In the genomic region with DNA sequence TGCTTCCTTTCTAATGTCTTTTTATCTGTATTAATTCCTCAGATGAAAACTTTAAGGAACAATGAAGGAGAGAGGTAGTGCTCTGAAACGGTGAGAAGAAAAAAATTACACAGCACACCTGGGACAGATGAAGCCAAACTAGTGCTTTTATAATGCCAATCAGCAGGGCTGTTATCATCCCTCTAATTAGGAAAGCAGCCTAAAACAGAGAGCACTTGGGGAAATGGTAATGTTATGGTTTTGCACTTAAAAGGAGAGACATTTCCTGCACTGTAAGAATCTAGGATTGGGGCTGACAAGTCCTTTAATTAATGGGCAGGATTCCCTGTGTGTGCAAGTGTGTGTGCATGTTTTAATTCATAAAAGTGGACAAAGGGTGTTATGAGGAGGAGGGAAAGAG, we compare ENCODE assay signal across 17 cellular contexts. TPM values are rescaled to one million over a fixed set of nuclear protein-coding genes. Genes with fewer than 3 reads are reported as not detected.
DNase-seq lines count a peak whose midpoint lies in the region; ATAC-seq, FAIRE-seq and TF ChIP-seq lines count a peak whose summit lies in the region.
"Had no signal": no experiment of that assay in that cellular context is flagged by ENCODE, and none has a peak within 500 bp of the region (broad histone marks: within the 10 kb centered on the region; RNA-seq: fewer than 3 reads in every experiment).

No MANE protein-coding gene starts in this region.

- peak overlapping the region; percentile 75 for H3K4me3 Mint-ChIP-seq in neural crest cell
- H3K4me3 Mint-ChIP-seq: activated T-cell treated with anti-CD3 and anti-CD28 coated beads, Interleukin-2, amount 50 U/mL, for 72 hours; T-helper 1 cell treated with Interleukin-12 subunit alpha and Interleukin-12 subunit beta and Interleukin-4 antibody, amounts not matched to agents 30 μg/mL and 1 μg/mL, for 36 hours had no signal

- H3K9me3 Mint-ChIP-seq in neural crest cell, result no peaks in the 10 kb centered on the region
- H3K9me3 Mint-ChIP-seq: T-helper 1 cell treated with Interleukin-12 subunit alpha and Interleukin-12 subunit beta and Interleukin-4 antibody, amounts not matched to agents 30 μg/mL and 1 μg/mL, for 36 hours had no signal

- H3K4me1 Mint-ChIP-seq in neural crest cell, result peaks cover 54% of the 10 kb centered on the region

- DNase-seq in A673 (ENCODE audit: low spot score) (peak; percentile 49), ascending aorta (ENCODE audit: low spot score in 2 of 2) (no peak), neural crest cell (ENCODE audit: low read depth, low spot score) (no peak), HTR-8/SVneo (ENCODE audit: insufficient read length, low spot score) (no peak)
- DNase-seq in effector CD4-positive, alpha-beta T cell, result no peak
- DNase-seq: activated CD4-positive, alpha-beta T cell treated with anti-CD3 and anti-CD28 coated beads for 4 hours; activated T-cell treated with anti-CD3 and anti-CD28 coated beads, Interleukin-2, amount 50 U/mL, for 72 hours; amniotic stem cell; DMS 273 treated with DMSO at 0.1 percent for 48 hours; Karpas-422; stimulated activated CD4-positive, alpha-beta T cell treated with anti-CD3 and anti-CD28 coated beads, Interleukin-12 subunit alpha, Interleukin-12 subunit beta, amount 100 ng/mL, for 4 hours; tibial artery had no signal

- H3K4me1 ChIP-seq in A673 (ENCODE audit: insufficient read depth, low read length, poor library complexity, severe bottlenecking) (peaks cover 48% of the 10 kb centered on the region), HUES64 (ENCODE audit: insufficient read depth, low read length) (peaks cover 58% of the 10 kb centered on the region), ascending aorta (peaks cover 0 to 11% of the 10 kb centered on the region in 2 donors)

- no peak for FAIRE-seq in HTR-8/SVneo (lab: Jason Lieb, UNC)

- H3K9me3 ChIP-seq in A673 (ENCODE audit: low read depth, low read length, poor library complexity, severe bottlenecking) (no peaks in the 10 kb centered on the region), HUES64 (ENCODE audit: insufficient read depth, low read depth, low read length) (no peaks in the 10 kb centered on the region), ascending aorta (no peaks in the 10 kb centered on the region)
- H3K9me3 ChIP-seq: tibial artery had no signal

- H3K36me3 Mint-ChIP-seq in neural crest cell (ENCODE audit: low read depth), result no peaks in the 10 kb centered on the region

- H3K27ac Mint-ChIP-seq in neural crest cell (ENCODE audit: unreplicated experiment), result no peak overlapping the region
- H3K27ac Mint-ChIP-seq: activated T-cell treated with anti-CD3 and anti-CD28 coated beads, Interleukin-2, amount 50 U/mL, for 72 hours; T-helper 1 cell treated with Interleukin-12 subunit alpha and Interleukin-12 subunit beta and Interleukin-4 antibody, amounts not matched to agents 30 μg/mL and 1 μg/mL, for 36 hours had no signal

- ATAC-seq in GM18867 (IDR thresholded peaks at IDR 0.05; ENCODE audit: unreplicated experiment) (no peak), GM21367 (IDR thresholded peaks at IDR 0.05; ENCODE audit: unreplicated experiment) (no peak)
- ATAC-seq: activated T-cell treated with anti-CD3 and anti-CD28 coated beads, Interleukin-2, amount 50 U/mL, for 72 hours had no signal

- POLR2A ChIA-PET in A673 (lab: Charles Lee; ENCODE audit: low non-redundant PET), result no interaction called here

- peak overlapping the region; percentile 24 for H3K4me3 ChIP-seq in A673 (ENCODE audit: low read depth, low read length, poor library complexity, severe bottlenecking)
- H3K4me3 ChIP-seq in HUES64 (ENCODE audit: low read length), result peak overlapping the region; percentile 15; the same call in 1 of the 2 replicates
- peak overlapping the region; percentile 4 to 56 for H3K4me3 ChIP-seq in ascending aorta

- CTCF ChIA-PET in A673 (lab: Charles Lee), result no interaction called here

- no TSS peak for BruUV-seq in A673 (replicated peaks; lab: Mats Ljungman, UMichigan)

- WGBS in HUES64, result 0% methylated on average over 1 of the region's 1 CpG

- TF ChIP-seq CTCF in A673 (conservative IDR thresholded peaks at IDR 0.05; ENCODE audit: low read depth, low read length) (no peak), ascending aorta (IDR thresholded peaks at IDR 0.05) (no peak), neural crest cell (conservative IDR thresholded peaks at IDR 0.05) (no peak)

- no peaks in the 10 kb centered on the region for H3K36me3 ChIP-seq in A673 (ENCODE audit: insufficient read depth, low read length, poor library complexity, severe bottlenecking)
- no peaks in the 10 kb centered on the region for H3K36me3 ChIP-seq in HUES64 (ENCODE audit: insufficient read depth, low read length)
- H3K36me3 ChIP-seq in ascending aorta, result no peaks in the 10 kb centered on the region
- H3K36me3 ChIP-seq: tibial artery had no signal

- peaks cover 33% of the 10 kb centered on the region for H3K27me3 Mint-ChIP-seq in neural crest cell (ENCODE audit: low read depth)

- intact Hi-C loops in A673 (cut with micrococcal nuclease; ENCODE audit: unreplicated experiment), result no loop called here
- intact Hi-C loops in ascending aorta (cut with DNase I), result no loop called here

- H3K27me3 ChIP-seq in A673 (replicated peaks; ENCODE audit: insufficient read depth, low read depth, low read length, poor library complexity) (no peaks in the 10 kb centered on the region), HUES64 (ENCODE audit: insufficient read depth, low read length) (peaks cover 46% of the 10 kb centered on the region), ascending aorta (no peaks in the 10 kb centered on the region)
- H3K27me3 ChIP-seq: tibial artery had no signal

- H3K9ac ChIP-seq in HUES64 (ENCODE audit: low read depth, low read length), result no peak overlapping the region

- H3K27ac ChIP-seq in A673 (ENCODE audit: low read depth, low read length, poor library complexity, severe bottlenecking) (peak overlapping the region; percentile 48), HUES64 (ENCODE audit: low read depth, low read length) (no peak overlapping the region), ascending aorta (peak overlapping the region; percentile 59 to 83)

RNA-seq across cellular contexts. Expression of gene LMO3, which starts 4.8 kb away (rescaled TPM):
- total RNA-seq in A673 (2021), result 36.2 and 37.6 TPM in 2 replicates
- polyA plus RNA-seq in HUES64 (2013, experiment 1 of 2), result 4.1 TPM
- polyA plus RNA-seq in HUES64 (2013, experiment 2 of 2), result 7.5 TPM
- 20.2 TPM for total RNA-seq in ascending aorta
- 26.5 and 34.1 TPM in 2 replicates for total RNA-seq in neural crest cell
- total RNA-seq: activated T-cell treated with anti-CD3 and anti-CD28 coated beads, Interleukin-2, amount 50 U/mL, for 72 hours; RPMI7951 had no signal
